8 cellular contexts compared by ENCODE assay signal in the genomic region with DNA sequence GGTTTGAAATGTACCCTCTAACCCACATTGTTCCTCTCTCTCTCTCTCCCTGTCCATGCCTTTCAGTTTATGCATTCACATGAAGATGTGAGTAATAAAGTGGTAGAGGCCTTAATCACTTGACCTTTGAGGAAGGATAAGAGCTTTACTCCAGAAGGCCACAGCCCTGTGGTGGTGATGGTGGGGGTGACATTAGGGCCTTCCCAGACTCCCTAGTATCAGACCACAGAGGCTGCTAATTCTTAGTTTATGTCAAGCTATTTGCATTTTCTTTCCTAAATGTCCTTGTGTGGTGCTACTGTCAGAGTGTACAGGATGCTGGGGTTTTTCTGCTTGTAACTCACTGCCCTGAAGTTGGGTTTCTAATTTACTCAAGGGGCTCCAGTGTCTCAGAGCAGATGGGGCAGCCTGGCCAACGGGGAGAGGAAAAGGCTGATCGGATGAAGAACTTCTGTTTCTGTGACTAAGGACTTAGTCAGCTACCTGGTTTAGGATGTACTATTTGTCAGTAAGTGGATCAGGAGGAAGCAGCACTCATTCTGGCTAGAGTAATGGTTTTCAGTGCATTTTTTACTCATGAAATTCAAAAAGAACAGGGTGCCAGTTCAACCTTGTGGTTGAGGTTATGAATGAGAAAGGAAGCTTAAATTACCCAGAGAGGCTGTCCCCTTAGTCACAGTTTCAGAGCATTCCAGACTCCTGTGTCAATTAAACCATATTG.
DNase-seq lines count a peak whose midpoint lies in the region; ATAC-seq, FAIRE-seq and TF ChIP-seq lines count a peak whose summit lies in the region.

No MANE protein-coding gene starts in this region.

- no peak for TF ChIP-seq CTCF in fibroblast of lung (conservative IDR thresholded peaks at IDR 0.05 in 1 of 2, IDR thresholded peaks at IDR 0.05 in 1 of 2; ENCODE audit: low read depth in 1 of 2, low read length in 2 of 2)

- ATAC-seq in GM18517 (IDR thresholded peaks at IDR 0.05; ENCODE audit: unreplicated experiment) (peak; percentile 85), HG02852 (IDR thresholded peaks at IDR 0.05; ENCODE audit: unreplicated experiment) (peak; percentile 86)

- DNase-seq in SW480 (ENCODE audit: low spot score) (peak; percentile 71), fibroblast of lung (ENCODE audit: low read depth in 2 of 2) (peak; percentile 80 to 99), urothelium cell line (ENCODE audit: low spot score) (peak; percentile 83), head of caudate nucleus (no peak), NCI-H2171 treated with DMSO at 0.1 percent for 48 hours (lab: John Stamatoyannopoulos, UW) (no peak), T-helper 9 cell (no peak)

- peak overlapping the region; percentile 3 for H3K4me2 ChIP-seq in fibroblast of lung (ENCODE audit: extremely low read depth, insufficient read depth, low read length)

- H3K79me2 ChIP-seq in fibroblast of lung (ENCODE audit: control insufficient read depth, insufficient read depth, low read length): no peaks in the 10 kb centered on the region

- H3K36me3 ChIP-seq in fibroblast of lung (ENCODE audit: control insufficient read depth, insufficient read depth, low read length): no peaks in the 10 kb centered on the region

- H3K9ac ChIP-seq in fibroblast of lung (ENCODE audit: insufficient read depth, low read length): no peak overlapping the region

- H3K4me3 ChIP-seq in fibroblast of lung (replicated peaks in 1 of 4; ENCODE audit: control extremely low read depth in 1 of 4, insufficient read depth in 1 of 4, low read depth in 3 of 4, low read length in 4 of 4): no peak overlapping the region

- intact Hi-C loops in head of caudate nucleus (cut with DNase I): no loop called here

- no peaks in the 10 kb centered on the region for H4K20me1 ChIP-seq in fibroblast of lung (ENCODE audit: control insufficient read depth, extremely low read depth, insufficient read depth, low read length)

- peaks cover 28% of the 10 kb centered on the region for H3K4me1 ChIP-seq in fibroblast of lung (ENCODE audit: control insufficient read depth, extremely low read depth, insufficient read depth, low read length)

- H3K27me3 ChIP-seq in fibroblast of lung (ENCODE audit: control insufficient read depth, insufficient read depth, low read length): no peaks in the 10 kb centered on the region

- peak overlapping the region; percentile 86 for H3K27ac ChIP-seq in fibroblast of lung (ENCODE audit: insufficient read depth, low read length)

- H3K9me3 ChIP-seq in fibroblast of lung (ENCODE audit: control insufficient read depth, insufficient read depth, low read depth, low read length): no peaks in the 10 kb centered on the region

- no peak overlapping the region for H2AFZ ChIP-seq in fibroblast of lung (ENCODE audit: low read length)

- FAIRE-seq in urothelium cell line (lab: Jason Lieb, UNC): peak; percentile 89

Comparison
In these comparisons a context has a peak if more than half of its experiments do, and no peak if none do; other contexts are left out.
1. DNase-seq: peak in SW480 (single experiment), fibroblast of lung (2 of 2) and urothelium cell line (single experiment); none in head of caudate nucleus (0 of 42), NCI-H2171 treated with DMSO at 0.1 percent for 48 hours (single experiment) and T-helper 9 cell (single experiment).